ENCODE assay signal across 19 cellular contexts in the genomic region with DNA sequence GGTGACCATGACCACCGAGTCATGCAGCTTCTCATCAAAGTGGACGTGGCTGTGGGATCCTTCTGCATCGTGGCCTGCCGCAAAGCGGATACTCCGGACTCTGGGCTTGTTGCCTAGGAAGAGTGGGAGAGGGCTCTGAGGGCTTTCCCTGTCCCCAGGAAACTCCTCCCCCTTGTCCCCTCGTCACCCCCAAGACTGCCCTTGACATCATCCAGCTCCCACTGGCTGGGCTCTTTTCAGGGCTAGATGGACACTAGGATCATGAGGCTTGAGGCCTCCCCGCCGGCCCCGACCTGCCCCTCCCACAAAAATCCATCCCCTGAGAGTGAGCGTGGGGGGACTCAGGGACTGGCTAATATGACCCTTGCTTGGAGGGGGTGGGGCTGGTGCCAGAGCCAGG. TPM values are rescaled to one million over a fixed set of nuclear protein-coding genes. Genes with fewer than 3 reads are reported as not detected.
DNase-seq lines count a peak whose midpoint lies in the region; ATAC-seq and TF ChIP-seq lines count a peak whose summit lies in the region.
"Had no signal": no experiment of that assay in that cellular context is flagged by ENCODE, and none has a peak within 500 bp of the region (broad histone marks: within the 10 kb centered on the region; RNA-seq: fewer than 3 reads in every experiment).

No MANE protein-coding gene starts in this region.

- TF ChIP-seq POLR2A in sigmoid colon (IDR thresholded peaks at IDR 0.05) (no peak), uterus (IDR thresholded peaks at IDR 0.05) (no peak)

- peak overlapping the region; percentile 37 to 45 for H3K27ac ChIP-seq in right atrium auricular region
- H3K27ac ChIP-seq in sigmoid colon = peak overlapping the region; percentile 25 to 96 (median 32)
- H3K27ac ChIP-seq in uterus = peak overlapping the region; percentile 9 to 75
- H3K27ac ChIP-seq: 22Rv1, SJCRH30 had no signal

- no peak for TF ChIP-seq EP300 in sigmoid colon (IDR thresholded peaks at IDR 0.05)

- H3K4me1 ChIP-seq in right atrium auricular region (no peaks in the 10 kb centered on the region), sigmoid colon (peaks cover 0 to 40% (median 33%) of the 10 kb centered on the region in 4 donors), uterus (no peaks in the 10 kb centered on the region)
- H3K4me1 ChIP-seq: SJCRH30 had no signal

- WGBS in sigmoid colon, 2 donors = 86 to 94% methylated on average over 11 of the region's 11 CpGs

- H3K4me3 ChIP-seq in right atrium auricular region = no peak overlapping the region
- no peak overlapping the region for H3K4me3 ChIP-seq in sigmoid colon
- H3K4me3 ChIP-seq in uterus = no peak overlapping the region
- H3K4me3 ChIP-seq in H7 (ENCODE audit: insufficient read depth, low read depth, low read length) = no peak overlapping the region
- H3K4me3 ChIP-seq: K562, SJCRH30 had no signal

- H3K36me3 ChIP-seq in right atrium auricular region = no peaks in the 10 kb centered on the region
- H3K36me3 ChIP-seq in sigmoid colon = peaks cover 0 to 53% (median 23%) of the 10 kb centered on the region in 4 donors
- no peaks in the 10 kb centered on the region for H3K36me3 ChIP-seq in uterus
- H3K36me3 ChIP-seq in H7 (replicated peaks; ENCODE audit: control insufficient read depth, insufficient read depth, low read length) = peaks cover 2% of the 10 kb centered on the region

- H3K9me3 ChIP-seq in right atrium auricular region (no peaks in the 10 kb centered on the region), sigmoid colon (no peaks in the 10 kb centered on the region), uterus (no peaks in the 10 kb centered on the region)
- H3K9me3 ChIP-seq: SJCRH30 had no signal

- ATAC-seq in Right ventricle myocardium inferior (peak; percentile 35), HG03025 (IDR thresholded peaks at IDR 0.05; ENCODE audit: low FRiP score, unreplicated experiment) (no peak)
- ATAC-seq: K562 had no signal

- TF ChIP-seq CTCF in right atrium auricular region (IDR thresholded peaks at IDR 0.05) = no peak
- no peak for TF ChIP-seq CTCF in sigmoid colon (IDR thresholded peaks at IDR 0.05)
- no peak for TF ChIP-seq CTCF in uterus (IDR thresholded peaks at IDR 0.05)

- DNase-seq in Right ventricle myocardium inferior (ENCODE audit: missing footprints) = peak; percentile 56
- DNase-seq in cardiac septum (ENCODE audit: low spot score) = no peak
- no peak for DNase-seq in right atrium auricular region (ENCODE audit: low spot score)
- DNase-seq in sigmoid colon = peak; percentile 60
- DNase-seq in uterus = no peak
- no peak for DNase-seq in H7
- no peak for DNase-seq in SIG-M5 (lab: John Stamatoyannopoulos, UW)
- DNase-seq: AML-193, HCEC 1CT, NCI-H1092 treated with DMSO at 0.1 percent for 48 hours, NCI-H146, NCI-H2081 treated with DMSO at 0.1 percent for 48 hours, NCI-H510A treated with DMSO at 0.1 percent for 48 hours, NCI-H774, OCI-M1, SJCRH30 had no signal

- H3K27me3 ChIP-seq in right atrium auricular region = no peaks in the 10 kb centered on the region
- no peaks in the 10 kb centered on the region for H3K27me3 ChIP-seq in sigmoid colon
- H3K27me3 ChIP-seq in uterus = no peaks in the 10 kb centered on the region
- H3K27me3 ChIP-seq in H7 (ENCODE audit: control insufficient read depth, insufficient read depth, low read length) = no peaks in the 10 kb centered on the region
- H3K27me3 ChIP-seq: SJCRH30 had no signal

- intact Hi-C loops in Right ventricle myocardium inferior (cut with DNase I) (loop anchor here (5.0 kb wide), 1 partner anchor 461 kb away; no protein-coding TSS in a partner anchor), cardiac septum (cut with DNase I) (no loop called here), sigmoid colon (cut with DNase I) (loop anchor here (10.0 kb wide), 1 partner anchor 326 kb away; no protein-coding TSS in a partner anchor), uterus (cut with DNase I; ENCODE audit: low total_unique reads) (no loop called here)

RNA-seq across cellular contexts. Expression of gene ADISSP, which starts 9.0 kb away (rescaled TPM):
- total RNA-seq in Right ventricle myocardium inferior (14.6 TPM), cardiac septum (9.9 TPM), right atrium auricular region (10 to 100 TPM; 10.8 to 11.2 TPM), sigmoid colon (100 to 1,000 TPM in 1 of 4 donors, 10 to 100 TPM in 3; 53.2 to 116 (median 69.6) TPM), uterus (10 to 100 TPM in 3 of 4 donors, 1 to 10 TPM in 1; 4.1 to 45.9 (median 34.8) TPM)
- polyA plus RNA-seq in sigmoid colon = 10 to 100 TPM; 15.7 to 38.1 (median 18.0) TPM
- total RNA-seq in H7 (2014; rRNA removed; shearing (Covaris generic)) = 90.8 and 107 TPM in 2 replicates

RNA-seq across cellular contexts. Expression of gene SPEF1, which starts 22.7 kb away (rescaled TPM):
- 0.14 TPM for total RNA-seq in Right ventricle myocardium inferior
- not detected for total RNA-seq in cardiac septum
- total RNA-seq in right atrium auricular region = under 1 TPM in 1 of 2 donors, not detected in 1; 0.31 TPM
- total RNA-seq in sigmoid colon = under 1 TPM in 1 of 4 donors, not detected in 3; 0.81 TPM
- polyA plus RNA-seq in sigmoid colon = under 1 TPM in 1 of 3 donors, not detected in 2; 0.12 TPM
- 1 to 10 TPM in 1 of 4 donors, under 1 TPM in 2, not detected in 1; 0.26 to 1.3 (median 0.37) TPM for total RNA-seq in uterus
- total RNA-seq in H7 (2014; rRNA removed; shearing (Covaris generic)) = 0.11 and 0.94 TPM in 2 replicates
- total RNA-seq: K562 had no signal
- polyA plus RNA-seq: K562 had no signal

RNA-seq across cellular contexts. Expression of gene HSPA12B, which starts 26.1 kb away (rescaled TPM):
- 17.5 TPM for total RNA-seq in Right ventricle myocardium inferior
- 9.2 TPM for total RNA-seq in cardiac septum
- total RNA-seq in right atrium auricular region = 10 to 100 TPM; 11.2 to 13.4 TPM
- 10 to 100 TPM in 1 of 4 donors, 1 to 10 TPM in 3; 2.2 to 10.5 (median 7.8) TPM for total RNA-seq in sigmoid colon
- 1 to 10 TPM in 2 of 3 donors, under 1 TPM in 1; 0.69 to 7.8 (median 2.9) TPM for polyA plus RNA-seq in sigmoid colon
- 10 to 100 TPM in 3 of 4 donors, 1 to 10 TPM in 1; 4.7 to 46.2 (median 27.6) TPM for total RNA-seq in uterus
- total RNA-seq in H7 (2014; rRNA removed; shearing (Covaris generic)) = 0.97 and 2.4 TPM in 2 replicates
- total RNA-seq: SJCRH30 had no signal

RNA-seq across cellular contexts. Expression of gene CENPB, which starts 28.0 kb away (rescaled TPM):
- 68.2 TPM for total RNA-seq in Right ventricle myocardium inferior
- 79.8 TPM for total RNA-seq in cardiac septum
- total RNA-seq in right atrium auricular region = 10 to 100 TPM; 49.1 to 77.1 TPM
- 10 to 100 TPM; 73.4 to 99.9 (median 84.3) TPM for total RNA-seq in sigmoid colon
- 10 to 100 TPM; 52.7 to 71.4 (median 58.9) TPM for polyA plus RNA-seq in sigmoid colon
- total RNA-seq in uterus = 100 to 1,000 TPM in 2 of 4 donors, 10 to 100 TPM in 2; 18.2 to 127 (median 85.2) TPM
- 57.7 and 74.5 TPM in 2 replicates for total RNA-seq in H7 (2014; rRNA removed; shearing (Covaris generic))

RNA-seq across cellular contexts. Expression of gene CDC25B, which starts 37.5 kb away (rescaled TPM):
- total RNA-seq in Right ventricle myocardium inferior (10.1 TPM), cardiac septum (9.4 TPM), right atrium auricular region (10 to 100 TPM; 10.4 to 11.4 TPM), sigmoid colon (10 to 100 TPM; 18.9 to 59.8 (median 26.9) TPM), uterus (10 to 100 TPM; 13.2 to 72.8 (median 25.5) TPM)
- polyA plus RNA-seq in sigmoid colon = 10 to 100 TPM; 12.5 to 65.8 (median 13.8) TPM
- total RNA-seq in H7 (2014; rRNA removed; shearing (Covaris generic)) = 30.7 and 32.6 TPM in 2 replicates

Comparison
In these comparisons a context has a peak if more than half of its experiments do, and no peak if none do; other contexts are left out.
1. DNase-seq: peak in Right ventricle myocardium inferior (single experiment) and sigmoid colon (single experiment); none in cardiac septum (single experiment), right atrium auricular region (single experiment), uterus (0 of 2), H7 (single experiment) and SIG-M5 (single experiment).
2. intact Hi-C loops: an anchor here in Right ventricle myocardium inferior (5.0 kb wide) and sigmoid colon (10.0 kb wide); none called in cardiac septum and uterus.
3. Peak in every context shown above with its lines, with median percentiles within 50 percentile points of each other: H3K27ac ChIP-seq.